16 cellular contexts compared by ENCODE assay signal in the genomic region with DNA sequence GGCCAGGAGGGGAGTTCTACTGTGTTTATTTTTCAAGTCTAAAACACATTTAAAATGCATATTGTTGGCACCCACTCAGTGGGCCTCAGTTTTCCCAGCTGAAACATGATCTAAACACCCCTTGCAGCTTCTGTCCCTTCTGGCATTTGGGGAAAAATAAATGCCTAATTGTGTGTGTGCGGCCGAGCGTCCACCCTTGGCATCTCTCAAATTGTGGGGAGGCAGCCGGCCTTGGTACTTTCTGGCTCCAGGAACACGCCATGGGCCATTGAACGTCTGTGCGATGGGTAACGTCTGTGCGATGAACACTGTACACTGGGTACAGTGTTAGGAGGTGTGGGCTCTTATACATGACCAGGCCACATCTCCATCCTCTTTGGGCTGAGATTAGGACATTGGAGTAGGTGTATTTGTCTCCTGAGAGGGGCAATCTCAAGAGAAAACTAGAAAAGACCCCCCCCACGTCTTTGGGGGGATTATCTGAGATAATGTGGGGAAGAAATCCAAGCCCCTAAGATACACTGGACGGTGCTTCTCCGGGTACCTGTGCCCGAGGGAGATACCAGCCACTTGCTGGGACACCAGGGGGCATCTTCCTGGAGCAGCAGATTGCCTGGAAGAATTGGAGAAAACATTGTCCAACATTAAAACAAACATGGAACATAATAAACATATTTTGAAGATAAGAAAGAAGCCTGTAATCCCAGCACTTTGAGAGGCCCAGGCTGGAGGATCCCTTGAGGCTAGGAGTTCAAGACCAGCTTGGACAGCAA. TPM values are rescaled to one million over a fixed set of nuclear protein-coding genes. Genes with fewer than 3 reads are reported as not detected.
A peak's percentile ranks its signal among the peaks of the same experiment; 100 is the strongest.
DNase-seq lines count a peak whose midpoint lies in the region; ATAC-seq and TF ChIP-seq lines count a peak whose summit lies in the region.
"Had no signal": no experiment of that assay in that cellular context is flagged by ENCODE, and none has a peak within 500 bp of the region (broad histone marks: within the 10 kb centered on the region; RNA-seq: fewer than 3 reads in every experiment).

No MANE protein-coding gene starts in this region.

- DNase-seq in HFF-Myc (ENCODE audit: extremely low read depth, low read depth) = no peak
- DNase-seq in WTC11 (ENCODE audit: low spot score) = no peak
- DNase-seq in fibroblast of villous mesenchyme (ENCODE audit: low read depth) = no peak
- no peak for DNase-seq in T-helper 2 cell treated with Interferon-gamma antibody and Interleukin-4, amounts not matched to agents 5 μg/mL and 100 μg/mL, for 36 hours (ENCODE audit: low spot score)
- no peak for DNase-seq in SHP77 (lab: John Stamatoyannopoulos, UW)
- DNase-seq: activated gamma-delta T cell; effector memory CD4-positive, alpha-beta T cell; gastrocnemius medialis; NCI-H187; NCI-H524; stimulated activated naive CD4-positive, alpha-beta T cell treated with Interleukin-2 at 50 U/mL for 16 hours; WERI-Rb-1 had no signal

- no peaks in the 10 kb centered on the region for H3K9me3 Mint-ChIP-seq in WTC11
- no peaks in the 10 kb centered on the region for H3K9me3 Mint-ChIP-seq in T-helper 2 cell treated with Interferon-gamma antibody and Interleukin-4, amounts not matched to agents 5 μg/mL and 100 μg/mL, for 36 hours

- H3K27ac ChIP-seq in temporal lobe (ENCODE audit: low read depth, low read length) = peak overlapping the region; percentile 20
- H3K27ac ChIP-seq: gastrocnemius medialis, skin epidermis, vagina, WERI-Rb-1 had no signal

- no peaks in the 10 kb centered on the region for H3K36me3 Mint-ChIP-seq in WTC11
- no peaks in the 10 kb centered on the region for H3K36me3 Mint-ChIP-seq in T-helper 2 cell treated with Interferon-gamma antibody and Interleukin-4, amounts not matched to agents 5 μg/mL and 100 μg/mL, for 36 hours (ENCODE audit: low read depth)

- no peak overlapping the region for H3K4me3 Mint-ChIP-seq in WTC11
- no peak overlapping the region for H3K4me3 Mint-ChIP-seq in T-helper 2 cell treated with Interferon-gamma antibody and Interleukin-4, amounts not matched to agents 5 μg/mL and 100 μg/mL, for 36 hours

- POLR2A ChIA-PET in WTC11 (lab: Charles Lee) = no interaction called here

- CTCF ChIA-PET in WTC11 (lab: Charles Lee) = interaction anchor here (1.2 kb wide), 1 partner anchor 71 kb away, joined by 4 read pairs; no protein-coding TSS in a partner anchor

- H3K27ac Mint-ChIP-seq in WTC11 = peak overlapping the region; percentile 6; the same call in 1 of the 2 replicates
- H3K27ac Mint-ChIP-seq in T-helper 2 cell treated with Interferon-gamma antibody and Interleukin-4, amounts not matched to agents 5 μg/mL and 100 μg/mL, for 36 hours = no peak overlapping the region

- no peak for ATAC-seq in WTC11
- no peak for ATAC-seq in GM21528 (IDR thresholded peaks at IDR 0.05; ENCODE audit: low FRiP score, unreplicated experiment)
- ATAC-seq: gastrocnemius medialis had no signal

- no peaks in the 10 kb centered on the region for H3K27me3 Mint-ChIP-seq in WTC11 (ENCODE audit: low read depth)
- no peaks in the 10 kb centered on the region for H3K27me3 Mint-ChIP-seq in T-helper 2 cell treated with Interferon-gamma antibody and Interleukin-4, amounts not matched to agents 5 μg/mL and 100 μg/mL, for 36 hours (ENCODE audit: low read depth)

- peaks cover 9% of the 10 kb centered on the region for H3K4me1 Mint-ChIP-seq in WTC11
- H3K4me1 Mint-ChIP-seq in T-helper 2 cell treated with Interferon-gamma antibody and Interleukin-4, amounts not matched to agents 5 μg/mL and 100 μg/mL, for 36 hours (ENCODE audit: low read depth) = peaks cover 2% of the 10 kb centered on the region

- TF ChIP-seq CTCF in HFF-Myc (IDR thresholded peaks at IDR 0.05; ENCODE audit: low read depth, low read length, missing control alignments) (peak; percentile 26), WTC11 (IDR thresholded peaks at IDR 0.05) (no peak), fibroblast of villous mesenchyme (IDR thresholded peaks at IDR 0.05; ENCODE audit: insufficient read depth, low read depth, low read length) (peak; percentile 20)

- H3K4me3 ChIP-seq in HFF-Myc (replicated peaks; ENCODE audit: low read depth, low read length) (no peak overlapping the region), fibroblast of villous mesenchyme (ENCODE audit: low read depth, low read length) (no peak overlapping the region)
- H3K4me3 ChIP-seq: gastrocnemius medialis, skin epidermis, vagina had no signal

TF ChIP-seq in WTC11, 78 proteins besides CTCF, POLR2A, EP300 and RAD21:
- TF ChIP-seq TEAD1 (CRISPR knock-in tag; IDR thresholded peaks at IDR 0.05) = no peak
- TF ChIP-seq, protein P1, sequence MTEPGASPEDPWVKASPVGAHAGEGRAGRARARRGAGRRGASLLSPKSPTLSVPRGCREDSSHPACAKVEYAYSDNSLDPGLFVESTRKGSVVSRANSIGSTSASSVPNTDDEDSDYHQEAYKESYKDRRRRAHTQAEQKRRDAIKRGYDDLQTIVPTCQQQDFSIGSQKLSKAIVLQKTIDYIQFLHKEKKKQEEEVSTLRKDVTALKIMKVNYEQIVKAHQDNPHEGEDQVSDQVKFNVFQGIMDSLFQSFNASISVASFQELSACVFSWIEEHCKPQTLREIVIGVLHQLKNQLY (CRISPR knock-in tag; IDR thresholded peaks at IDR 0.05) = no peak
- TF ChIP-seq, protein P2, sequence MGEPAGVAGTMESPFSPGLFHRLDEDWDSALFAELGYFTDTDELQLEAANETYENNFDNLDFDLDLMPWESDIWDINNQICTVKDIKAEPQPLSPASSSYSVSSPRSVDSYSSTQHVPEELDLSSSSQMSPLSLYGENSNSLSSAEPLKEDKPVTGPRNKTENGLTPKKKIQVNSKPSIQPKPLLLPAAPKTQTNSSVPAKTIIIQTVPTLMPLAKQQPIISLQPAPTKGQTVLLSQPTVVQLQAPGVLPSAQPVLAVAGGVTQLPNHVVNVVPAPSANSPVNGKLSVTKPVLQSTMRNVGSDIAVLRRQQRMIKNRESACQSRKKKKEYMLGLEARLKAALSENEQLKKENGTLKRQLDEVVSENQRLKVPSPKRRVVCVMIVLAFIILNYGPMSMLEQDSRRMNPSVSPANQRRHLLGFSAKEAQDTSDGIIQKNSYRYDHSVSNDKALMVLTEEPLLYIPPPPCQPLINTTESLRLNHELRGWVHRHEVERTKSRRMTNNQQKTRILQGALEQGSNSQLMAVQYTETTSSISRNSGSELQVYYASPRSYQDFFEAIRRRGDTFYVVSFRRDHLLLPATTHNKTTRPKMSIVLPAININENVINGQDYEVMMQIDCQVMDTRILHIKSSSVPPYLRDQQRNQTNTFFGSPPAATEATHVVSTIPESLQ (CRISPR knock-in tag; IDR thresholded peaks at IDR 0.05) = no peak
- TF ChIP-seq, protein P3, sequence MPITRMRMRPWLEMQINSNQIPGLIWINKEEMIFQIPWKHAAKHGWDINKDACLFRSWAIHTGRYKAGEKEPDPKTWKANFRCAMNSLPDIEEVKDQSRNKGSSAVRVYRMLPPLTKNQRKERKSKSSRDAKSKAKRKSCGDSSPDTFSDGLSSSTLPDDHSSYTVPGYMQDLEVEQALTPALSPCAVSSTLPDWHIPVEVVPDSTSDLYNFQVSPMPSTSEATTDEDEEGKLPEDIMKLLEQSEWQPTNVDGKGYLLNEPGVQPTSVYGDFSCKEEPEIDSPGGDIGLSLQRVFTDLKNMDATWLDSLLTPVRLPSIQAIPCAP (CRISPR knock-in tag; IDR thresholded peaks at IDR 0.05) = no peak
- no peak for TF ChIP-seq ZNF423 (CRISPR knock-in tag; IDR thresholded peaks at IDR 0.05)
- no peak for TF ChIP-seq ATF1 (CRISPR knock-in tag; IDR thresholded peaks at IDR 0.05)
- no peak for TF ChIP-seq ZNF138 (CRISPR knock-in tag; conservative IDR thresholded peaks at IDR 0.05)
- no peak for TF ChIP-seq JUN (CRISPR knock-in tag; IDR thresholded peaks at IDR 0.05)
- no peak for TF ChIP-seq ZNF416 (CRISPR knock-in tag; IDR thresholded peaks at IDR 0.05)

RNA-seq across cellular contexts. Expression of gene RAB11FIP4, which starts 54.9 kb away (rescaled TPM):
- 47.3 to 54.9 TPM (median 50.9 TPM) in 3 replicates for total RNA-seq in WTC11 (2021)
- under 0.01 TPM in 2 replicates for total RNA-seq in fibroblast of villous mesenchyme
- total RNA-seq in temporal lobe = 56.5 TPM

Comparison
In these comparisons a context has a peak if more than half of its experiments do, and no peak if none do; other contexts are left out.
1. RNA of gene RAB11FIP4, which starts 54.9 kb away (total RNA-seq): 56.5 TPM in temporal lobe (single experiment) and 47.3 to 54.9 TPM in WTC11; under 0.01 TPM in fibroblast of villous mesenchyme; every median in the first group is over 10 times any median in the second.